1 cellular context compared by ENCODE assay signal in genomic region chr19:39407644-39408391, GRCh38.
TF ChIP-seq lines count a peak whose summit lies in the region.

No MANE protein-coding gene starts in this region.

TF ChIP-seq in GM12878, 131 proteins besides CTCF, POLR2A, EP300 and RAD21 (continues in another document):
- TF ChIP-seq BHLHE40 (IDR thresholded peaks at IDR 0.05; ENCODE audit: borderline replicate concordance in 1 of 2, low read depth in 2 of 2, low read length in 1 of 2) (peak in 1 of 2 experiments; percentile 24; a peak in 1 of 4 replicates), LARP7 (IDR thresholded peaks at IDR 0.05) (no peak; the same call in none of the 2 replicates), EGR1 (IDR thresholded peaks at IDR 0.05; ENCODE audit: borderline replicate concordance in 1 of 2, low read depth in 2 of 2, low read length in 2 of 2) (peak in 1 of 2 experiments; percentile 6; a peak in 1 of 3 replicates), ESRRA (IDR thresholded peaks at IDR 0.05; ENCODE audit: low read length) (no peak), POU2F2 (IDR thresholded peaks at IDR 0.05; ENCODE audit: borderline replicate concordance, low read depth, low read length) (no peak), WRNIP1 (IDR thresholded peaks at IDR 0.05; ENCODE audit: borderline replicate concordance, low read depth, low read length) (no peak), ZSCAN29 (IDR thresholded peaks at IDR 0.05) (no peak), BCL11A (IDR thresholded peaks at IDR 0.05; ENCODE audit: low read depth, low read length) (no peak), KDM1A (IDR thresholded peaks at IDR 0.05; ENCODE audit: borderline replicate concordance) (no peak), SREBF1 (IDR thresholded peaks at IDR 0.05; ENCODE audit: low read length) (no peak), BMI1 (IDR thresholded peaks at IDR 0.05; ENCODE audit: borderline replicate concordance) (no peak), SRF (IDR thresholded peaks at IDR 0.05; ENCODE audit: low read depth in 2 of 2, low read length in 2 of 2) (no peak), E2F4 (IDR thresholded peaks at IDR 0.05; ENCODE audit: low read depth, low read length) (no peak), TARDBP (IDR thresholded peaks at IDR 0.05; ENCODE audit: borderline replicate concordance) (no peak), MYB (IDR thresholded peaks at IDR 0.05; ENCODE audit: borderline replicate concordance, low read depth, low read length) (no peak), EED (IDR thresholded peaks at IDR 0.05; ENCODE audit: low read depth) (no peak), TCF7 (IDR thresholded peaks at IDR 0.05; ENCODE audit: borderline replicate concordance) (no peak), IRF4 (IDR thresholded peaks at IDR 0.05; ENCODE audit: low read depth, low read length) (no peak), RBBP5 (conservative IDR thresholded peaks at IDR 0.05) (no peak), NFXL1 (IDR thresholded peaks at IDR 0.05; ENCODE audit: borderline replicate concordance) (no peak), NRF1 (conservative IDR thresholded peaks at IDR 0.05; ENCODE audit: low read depth, low read length) (no peak), MTA3 (IDR thresholded peaks at IDR 0.05; ENCODE audit: borderline replicate concordance, low read length) (no peak), ZNF274 (IDR thresholded peaks at IDR 0.05; ENCODE audit: insufficient read depth, insufficient read length) (no peak), TCF3 (IDR thresholded peaks at IDR 0.05; ENCODE audit: borderline replicate concordance, insufficient read depth, low read depth, low read length) (0 out of 2 replicates have a peak, but pooled peaks have one; percentile 56), MEF2B (IDR thresholded peaks at IDR 0.05; ENCODE audit: partially characterized antibody, poor library complexity, severe bottlenecking) (no peak), NBN (IDR thresholded peaks at IDR 0.05) (no peak), CHD1 (IDR thresholded peaks at IDR 0.05; ENCODE audit: low read depth, low read length) (0 out of 2 replicates have a peak, but pooled peaks have one; percentile 46), RAD51 (IDR thresholded peaks at IDR 0.05) (no peak), GATAD2B (conservative IDR thresholded peaks at IDR 0.05; ENCODE audit: low read depth) (peak; percentile 30; the same call in 1 of the 2 replicates), PKNOX1 (IDR thresholded peaks at IDR 0.05) (no peak), MLLT1 (IDR thresholded peaks at IDR 0.05) (peak; percentile 93), BACH1 (IDR thresholded peaks at IDR 0.05; ENCODE audit: borderline replicate concordance) (peak; percentile 37; the same call in 1 of the 2 replicates), ZBTB40 (IDR thresholded peaks at IDR 0.05; ENCODE audit: borderline replicate concordance) (no peak), SMAD1 (IDR thresholded peaks at IDR 0.05; ENCODE audit: low read depth, partially characterized antibody) (no peak), NR2F1 (conservative IDR thresholded peaks at IDR 0.05) (peak; percentile 24; the same call in 1 of the 2 replicates), POLR2AphosphoS2 (IDR thresholded peaks at IDR 0.05; ENCODE audit: low read depth, low read length) (no peak; the same call in 1 of the 2 replicates), MXI1 (IDR thresholded peaks at IDR 0.05; ENCODE audit: low read depth, low read length) (no peak), HDAC2 (IDR thresholded peaks at IDR 0.05) (no peak), SIN3A (IDR thresholded peaks at IDR 0.05; ENCODE audit: low read depth, low read length) (no peak), TCF12 (IDR thresholded peaks at IDR 0.05; ENCODE audit: low read depth, low read length) (no peak), SUZ12 (IDR thresholded peaks at IDR 0.05; ENCODE audit: unreplicated experiment) (no peak), ZNF384 (IDR thresholded peaks at IDR 0.05; ENCODE audit: borderline replicate concordance, low read depth, low read length) (no peak), BRCA1 (IDR thresholded peaks at IDR 0.05; ENCODE audit: low read depth, low read length) (no peak)
- TF ChIP-seq, protein P1, sequence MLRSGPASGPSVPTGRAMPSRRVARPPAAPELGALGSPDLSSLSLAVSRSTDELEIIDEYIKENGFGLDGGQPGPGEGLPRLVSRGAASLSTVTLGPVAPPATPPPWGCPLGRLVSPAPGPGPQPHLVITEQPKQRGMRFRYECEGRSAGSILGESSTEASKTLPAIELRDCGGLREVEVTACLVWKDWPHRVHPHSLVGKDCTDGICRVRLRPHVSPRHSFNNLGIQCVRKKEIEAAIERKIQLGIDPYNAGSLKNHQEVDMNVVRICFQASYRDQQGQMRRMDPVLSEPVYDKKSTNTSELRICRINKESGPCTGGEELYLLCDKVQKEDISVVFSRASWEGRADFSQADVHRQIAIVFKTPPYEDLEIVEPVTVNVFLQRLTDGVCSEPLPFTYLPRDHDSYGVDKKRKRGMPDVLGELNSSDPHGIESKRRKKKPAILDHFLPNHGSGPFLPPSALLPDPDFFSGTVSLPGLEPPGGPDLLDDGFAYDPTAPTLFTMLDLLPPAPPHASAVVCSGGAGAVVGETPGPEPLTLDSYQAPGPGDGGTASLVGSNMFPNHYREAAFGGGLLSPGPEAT (IDR thresholded peaks at IDR 0.05; ENCODE audit: low read depth), result 0 out of 2 replicates have a peak, but pooled peaks have one; percentile 6
- TF ChIP-seq, protein P2, sequence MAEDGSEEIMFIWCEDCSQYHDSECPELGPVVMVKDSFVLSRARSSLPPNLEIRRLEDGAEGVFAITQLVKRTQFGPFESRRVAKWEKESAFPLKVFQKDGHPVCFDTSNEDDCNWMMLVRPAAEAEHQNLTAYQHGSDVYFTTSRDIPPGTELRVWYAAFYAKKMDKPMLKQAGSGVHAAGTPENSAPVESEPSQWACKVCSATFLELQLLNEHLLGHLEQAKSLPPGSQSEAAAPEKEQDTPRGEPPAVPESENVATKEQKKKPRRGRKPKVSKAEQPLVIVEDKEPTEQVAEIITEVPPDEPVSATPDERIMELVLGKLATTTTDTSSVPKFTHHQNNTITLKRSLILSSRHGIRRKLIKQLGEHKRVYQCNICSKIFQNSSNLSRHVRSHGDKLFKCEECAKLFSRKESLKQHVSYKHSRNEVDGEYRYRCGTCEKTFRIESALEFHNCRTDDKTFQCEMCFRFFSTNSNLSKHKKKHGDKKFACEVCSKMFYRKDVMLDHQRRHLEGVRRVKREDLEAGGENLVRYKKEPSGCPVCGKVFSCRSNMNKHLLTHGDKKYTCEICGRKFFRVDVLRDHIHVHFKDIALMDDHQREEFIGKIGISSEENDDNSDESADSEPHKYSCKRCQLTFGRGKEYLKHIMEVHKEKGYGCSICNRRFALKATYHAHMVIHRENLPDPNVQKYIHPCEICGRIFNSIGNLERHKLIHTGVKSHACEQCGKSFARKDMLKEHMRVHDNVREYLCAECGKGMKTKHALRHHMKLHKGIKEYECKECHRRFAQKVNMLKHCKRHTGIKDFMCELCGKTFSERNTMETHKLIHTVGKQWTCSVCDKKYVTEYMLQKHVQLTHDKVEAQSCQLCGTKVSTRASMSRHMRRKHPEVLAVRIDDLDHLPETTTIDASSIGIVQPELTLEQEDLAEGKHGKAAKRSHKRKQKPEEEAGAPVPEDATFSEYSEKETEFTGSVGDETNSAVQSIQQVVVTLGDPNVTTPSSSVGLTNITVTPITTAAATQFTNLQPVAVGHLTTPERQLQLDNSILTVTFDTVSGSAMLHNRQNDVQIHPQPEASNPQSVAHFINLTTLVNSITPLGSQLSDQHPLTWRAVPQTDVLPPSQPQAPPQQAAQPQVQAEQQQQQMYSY (CRISPR knock-in tag; IDR thresholded peaks at IDR 0.05), result no peak
- TF ChIP-seq, protein P3, sequence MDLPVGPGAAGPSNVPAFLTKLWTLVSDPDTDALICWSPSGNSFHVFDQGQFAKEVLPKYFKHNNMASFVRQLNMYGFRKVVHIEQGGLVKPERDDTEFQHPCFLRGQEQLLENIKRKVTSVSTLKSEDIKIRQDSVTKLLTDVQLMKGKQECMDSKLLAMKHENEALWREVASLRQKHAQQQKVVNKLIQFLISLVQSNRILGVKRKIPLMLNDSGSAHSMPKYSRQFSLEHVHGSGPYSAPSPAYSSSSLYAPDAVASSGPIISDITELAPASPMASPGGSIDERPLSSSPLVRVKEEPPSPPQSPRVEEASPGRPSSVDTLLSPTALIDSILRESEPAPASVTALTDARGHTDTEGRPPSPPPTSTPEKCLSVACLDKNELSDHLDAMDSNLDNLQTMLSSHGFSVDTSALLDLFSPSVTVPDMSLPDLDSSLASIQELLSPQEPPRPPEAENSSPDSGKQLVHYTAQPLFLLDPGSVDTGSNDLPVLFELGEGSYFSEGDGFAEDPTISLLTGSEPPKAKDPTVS (IDR thresholded peaks at IDR 0.05; ENCODE audit: low read depth, low read length), result no peak
- TF ChIP-seq, protein P4, sequence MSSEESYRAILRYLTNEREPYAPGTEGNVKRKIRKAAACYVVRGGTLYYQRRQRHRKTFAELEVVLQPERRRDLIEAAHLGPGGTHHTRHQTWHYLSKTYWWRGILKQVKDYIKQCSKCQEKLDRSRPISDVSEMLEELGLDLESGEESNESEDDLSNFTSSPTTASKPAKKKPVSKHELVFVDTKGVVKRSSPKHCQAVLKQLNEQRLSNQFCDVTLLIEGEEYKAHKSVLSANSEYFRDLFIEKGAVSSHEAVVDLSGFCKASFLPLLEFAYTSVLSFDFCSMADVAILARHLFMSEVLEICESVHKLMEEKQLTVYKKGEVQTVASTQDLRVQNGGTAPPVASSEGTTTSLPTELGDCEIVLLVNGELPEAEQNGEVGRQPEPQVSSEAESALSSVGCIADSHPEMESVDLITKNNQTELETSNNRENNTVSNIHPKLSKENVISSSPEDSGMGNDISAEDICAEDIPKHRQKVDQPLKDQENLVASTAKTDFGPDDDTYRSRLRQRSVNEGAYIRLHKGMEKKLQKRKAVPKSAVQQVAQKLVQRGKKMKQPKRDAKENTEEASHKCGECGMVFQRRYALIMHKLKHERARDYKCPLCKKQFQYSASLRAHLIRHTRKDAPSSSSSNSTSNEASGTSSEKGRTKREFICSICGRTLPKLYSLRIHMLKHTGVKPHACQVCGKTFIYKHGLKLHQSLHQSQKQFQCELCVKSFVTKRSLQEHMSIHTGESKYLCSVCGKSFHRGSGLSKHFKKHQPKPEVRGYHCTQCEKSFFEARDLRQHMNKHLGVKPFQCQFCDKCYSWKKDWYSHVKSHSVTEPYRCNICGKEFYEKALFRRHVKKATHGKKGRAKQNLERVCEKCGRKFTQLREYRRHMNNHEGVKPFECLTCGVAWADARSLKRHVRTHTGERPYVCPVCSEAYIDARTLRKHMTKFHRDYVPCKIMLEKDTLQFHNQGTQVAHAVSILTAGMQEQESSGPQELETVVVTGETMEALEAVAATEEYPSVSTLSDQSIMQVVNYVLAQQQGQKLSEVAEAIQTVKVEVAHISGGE (CRISPR knock-in tag; IDR thresholded peaks at IDR 0.05), result no peak
